ENCODE assay signal across 1 cellular context in the genomic region with DNA sequence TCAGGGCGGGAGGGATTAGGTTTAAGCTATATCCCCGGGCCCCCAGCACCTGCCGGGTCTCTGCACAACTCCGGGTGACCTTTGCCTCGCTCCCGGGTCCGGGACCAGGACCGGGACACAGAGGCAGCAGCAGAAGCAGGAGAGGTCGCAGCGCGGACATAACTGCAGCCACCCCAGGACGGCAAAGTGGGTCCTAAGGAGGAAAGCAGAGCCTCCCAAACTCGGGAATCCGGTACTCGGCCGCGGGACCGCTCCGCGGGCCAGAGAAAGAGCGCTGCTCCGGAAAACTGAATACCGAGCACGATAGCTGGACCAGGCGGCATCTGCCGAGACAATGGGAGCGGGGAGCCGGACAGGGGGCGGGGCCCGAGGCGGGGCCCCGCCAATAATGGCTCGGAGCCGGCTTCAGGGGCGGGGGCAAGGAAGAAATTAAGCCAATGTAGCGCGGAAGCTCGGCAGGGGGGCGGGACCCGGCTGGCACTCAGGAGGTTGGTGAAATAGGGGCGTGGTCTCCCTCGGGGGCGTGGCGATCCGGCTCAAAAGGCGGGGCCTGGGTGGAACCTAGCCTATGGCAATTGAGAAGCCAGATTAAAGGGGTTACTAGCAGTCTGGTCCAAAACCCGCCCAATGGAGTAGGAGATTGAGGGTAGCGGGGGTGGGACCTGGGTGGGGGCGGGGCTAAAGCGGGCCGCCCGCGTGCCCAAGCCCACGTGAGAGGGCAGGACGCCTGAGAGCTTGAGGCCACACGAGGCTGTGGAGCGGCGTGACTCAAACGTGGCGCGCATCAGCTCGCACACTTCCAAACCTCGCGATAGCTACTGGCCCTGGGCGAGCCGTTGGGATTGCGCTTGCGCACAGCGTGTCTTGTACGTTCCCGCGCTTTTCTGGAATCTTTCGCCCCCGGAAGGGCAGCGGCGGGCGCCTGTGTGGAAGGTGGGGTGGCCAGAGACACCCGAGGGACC.
TF ChIP-seq lines count a peak whose summit lies in the region.

Gene GPC2, minus strand, starts transcription at position 342 of the 962 bp plus-strand sequence. Its CDS starts 182 bp downstream, at position 160.
Gene STAG3, plus strand, starts transcription at position 879 of the 962 bp plus-strand sequence. CDS start 2,639 bp downstream, outside the sequence.

TF ChIP-seq in WTC11, 78 proteins besides CTCF, POLR2A, EP300 and RAD21 (continued from another document and continues in another):
- 0 out of 2 replicates have a peak, but pooled peaks have one; percentile 75 for TF ChIP-seq HMGXB4 (CRISPR knock-in tag; IDR thresholded peaks at IDR 0.05)
- TF ChIP-seq FOXP4 (CRISPR knock-in tag; IDR thresholded peaks at IDR 0.05): peak; percentile 99
- TF ChIP-seq, protein P1, sequence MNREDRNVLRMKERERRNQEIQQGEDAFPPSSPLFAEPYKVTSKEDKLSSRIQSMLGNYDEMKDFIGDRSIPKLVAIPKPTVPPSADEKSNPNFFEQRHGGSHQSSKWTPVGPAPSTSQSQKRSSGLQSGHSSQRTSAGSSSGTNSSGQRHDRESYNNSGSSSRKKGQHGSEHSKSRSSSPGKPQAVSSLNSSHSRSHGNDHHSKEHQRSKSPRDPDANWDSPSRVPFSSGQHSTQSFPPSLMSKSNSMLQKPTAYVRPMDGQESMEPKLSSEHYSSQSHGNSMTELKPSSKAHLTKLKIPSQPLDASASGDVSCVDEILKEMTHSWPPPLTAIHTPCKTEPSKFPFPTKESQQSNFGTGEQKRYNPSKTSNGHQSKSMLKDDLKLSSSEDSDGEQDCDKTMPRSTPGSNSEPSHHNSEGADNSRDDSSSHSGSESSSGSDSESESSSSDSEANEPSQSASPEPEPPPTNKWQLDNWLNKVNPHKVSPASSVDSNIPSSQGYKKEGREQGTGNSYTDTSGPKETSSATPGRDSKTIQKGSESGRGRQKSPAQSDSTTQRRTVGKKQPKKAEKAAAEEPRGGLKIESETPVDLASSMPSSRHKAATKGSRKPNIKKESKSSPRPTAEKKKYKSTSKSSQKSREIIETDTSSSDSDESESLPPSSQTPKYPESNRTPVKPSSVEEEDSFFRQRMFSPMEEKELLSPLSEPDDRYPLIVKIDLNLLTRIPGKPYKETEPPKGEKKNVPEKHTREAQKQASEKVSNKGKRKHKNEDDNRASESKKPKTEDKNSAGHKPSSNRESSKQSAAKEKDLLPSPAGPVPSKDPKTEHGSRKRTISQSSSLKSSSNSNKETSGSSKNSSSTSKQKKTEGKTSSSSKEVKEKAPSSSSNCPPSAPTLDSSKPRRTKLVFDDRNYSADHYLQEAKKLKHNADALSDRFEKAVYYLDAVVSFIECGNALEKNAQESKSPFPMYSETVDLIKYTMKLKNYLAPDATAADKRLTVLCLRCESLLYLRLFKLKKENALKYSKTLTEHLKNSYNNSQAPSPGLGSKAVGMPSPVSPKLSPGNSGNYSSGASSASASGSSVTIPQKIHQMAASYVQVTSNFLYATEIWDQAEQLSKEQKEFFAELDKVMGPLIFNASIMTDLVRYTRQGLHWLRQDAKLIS (CRISPR knock-in tag; IDR thresholded peaks at IDR 0.05; ENCODE audit: borderline replicate concordance): peak; percentile 81; the same call in 1 of the 2 replicates
- TF ChIP-seq OVOL2 (CRISPR knock-in tag; IDR thresholded peaks at IDR 0.05; ENCODE audit: borderline replicate concordance): no peak
- peak; percentile 95 for TF ChIP-seq ZBTB43 (CRISPR knock-in tag; IDR thresholded peaks at IDR 0.05)
- TF ChIP-seq TCF7 (CRISPR knock-in tag; IDR thresholded peaks at IDR 0.05; ENCODE audit: low read depth): peak; percentile 96; the same call in 1 of the 2 replicates
- TF ChIP-seq, protein P2, sequence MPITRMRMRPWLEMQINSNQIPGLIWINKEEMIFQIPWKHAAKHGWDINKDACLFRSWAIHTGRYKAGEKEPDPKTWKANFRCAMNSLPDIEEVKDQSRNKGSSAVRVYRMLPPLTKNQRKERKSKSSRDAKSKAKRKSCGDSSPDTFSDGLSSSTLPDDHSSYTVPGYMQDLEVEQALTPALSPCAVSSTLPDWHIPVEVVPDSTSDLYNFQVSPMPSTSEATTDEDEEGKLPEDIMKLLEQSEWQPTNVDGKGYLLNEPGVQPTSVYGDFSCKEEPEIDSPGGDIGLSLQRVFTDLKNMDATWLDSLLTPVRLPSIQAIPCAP (CRISPR knock-in tag; IDR thresholded peaks at IDR 0.05): peak; percentile 97
- TF ChIP-seq ZMAT4 (CRISPR knock-in tag; IDR thresholded peaks at IDR 0.05): no peak
- 0 out of 2 replicates have a peak, but pooled peaks have one; percentile 83 for TF ChIP-seq IRF2 (CRISPR knock-in tag; IDR thresholded peaks at IDR 0.05; ENCODE audit: borderline replicate concordance, low read depth)
- no peak for TF ChIP-seq MXD4 (CRISPR knock-in tag; IDR thresholded peaks at IDR 0.05; ENCODE audit: borderline replicate concordance)
- TF ChIP-seq NFATC4 (CRISPR knock-in tag; IDR thresholded peaks at IDR 0.05): no peak
- TF ChIP-seq, protein P3, sequence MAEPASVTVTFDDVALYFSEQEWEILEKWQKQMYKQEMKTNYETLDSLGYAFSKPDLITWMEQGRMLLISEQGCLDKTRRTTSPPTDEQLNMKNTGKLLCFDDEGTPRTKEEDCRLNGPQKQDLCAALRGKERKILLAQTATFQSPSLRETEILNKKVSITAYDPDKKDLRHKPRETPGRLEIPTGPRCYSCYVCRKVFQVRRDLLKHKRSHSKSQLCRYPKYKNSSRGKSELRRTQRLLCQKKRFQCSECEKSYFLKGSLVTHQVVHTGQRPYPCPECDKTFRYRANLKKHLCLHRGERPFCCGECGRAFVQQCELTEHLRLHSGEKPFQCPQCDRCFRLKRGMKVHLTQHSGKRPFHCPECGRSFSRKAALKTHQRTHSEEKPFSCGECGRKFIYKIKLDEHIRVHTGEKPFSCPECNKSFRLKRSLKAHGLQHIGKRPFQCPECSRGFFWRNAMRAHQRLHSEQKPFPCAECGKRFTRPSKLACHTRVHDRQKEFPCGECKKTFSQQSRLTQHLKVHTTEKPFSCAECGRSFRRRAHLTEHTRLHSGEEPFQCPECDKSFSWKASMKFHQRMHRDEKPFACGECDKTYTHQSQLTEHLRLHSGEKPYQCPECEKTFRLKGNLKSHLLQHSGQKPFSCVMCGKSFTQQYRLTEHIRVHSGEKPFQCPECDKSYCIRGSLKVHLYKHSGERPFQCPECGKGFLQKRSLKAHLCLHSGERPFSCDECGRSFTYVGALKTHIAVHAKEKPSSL (CRISPR knock-in tag; conservative IDR thresholded peaks at IDR 0.05): no peak
- TF ChIP-seq NR3C1 (CRISPR knock-in tag; conservative IDR thresholded peaks at IDR 0.05; ENCODE audit: low read depth): no peak
- TF ChIP-seq, protein P4, sequence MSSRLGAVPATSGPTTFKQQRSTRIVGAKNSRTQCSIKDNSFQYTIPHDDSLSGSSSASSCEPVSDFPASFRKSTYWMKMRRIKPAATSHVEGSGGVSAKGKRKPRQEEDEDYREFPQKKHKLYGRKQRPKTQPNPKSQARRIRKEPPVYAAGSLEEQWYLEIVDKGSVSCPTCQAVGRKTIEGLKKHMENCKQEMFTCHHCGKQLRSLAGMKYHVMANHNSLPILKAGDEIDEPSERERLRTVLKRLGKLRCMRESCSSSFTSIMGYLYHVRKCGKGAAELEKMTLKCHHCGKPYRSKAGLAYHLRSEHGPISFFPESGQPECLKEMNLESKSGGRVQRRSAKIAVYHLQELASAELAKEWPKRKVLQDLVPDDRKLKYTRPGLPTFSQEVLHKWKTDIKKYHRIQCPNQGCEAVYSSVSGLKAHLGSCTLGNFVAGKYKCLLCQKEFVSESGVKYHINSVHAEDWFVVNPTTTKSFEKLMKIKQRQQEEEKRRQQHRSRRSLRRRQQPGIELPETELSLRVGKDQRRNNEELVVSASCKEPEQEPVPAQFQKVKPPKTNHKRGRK (CRISPR knock-in tag; IDR thresholded peaks at IDR 0.05; ENCODE audit: borderline replicate concordance): 0 out of 2 replicates have a peak, but pooled peaks have one; percentile 26
- peak; percentile 96 for TF ChIP-seq FOXK1 (CRISPR knock-in tag; IDR thresholded peaks at IDR 0.05)
- TF ChIP-seq ZNF281 (CRISPR knock-in tag; IDR thresholded peaks at IDR 0.05): peak; percentile 99
- TF ChIP-seq, protein P5, sequence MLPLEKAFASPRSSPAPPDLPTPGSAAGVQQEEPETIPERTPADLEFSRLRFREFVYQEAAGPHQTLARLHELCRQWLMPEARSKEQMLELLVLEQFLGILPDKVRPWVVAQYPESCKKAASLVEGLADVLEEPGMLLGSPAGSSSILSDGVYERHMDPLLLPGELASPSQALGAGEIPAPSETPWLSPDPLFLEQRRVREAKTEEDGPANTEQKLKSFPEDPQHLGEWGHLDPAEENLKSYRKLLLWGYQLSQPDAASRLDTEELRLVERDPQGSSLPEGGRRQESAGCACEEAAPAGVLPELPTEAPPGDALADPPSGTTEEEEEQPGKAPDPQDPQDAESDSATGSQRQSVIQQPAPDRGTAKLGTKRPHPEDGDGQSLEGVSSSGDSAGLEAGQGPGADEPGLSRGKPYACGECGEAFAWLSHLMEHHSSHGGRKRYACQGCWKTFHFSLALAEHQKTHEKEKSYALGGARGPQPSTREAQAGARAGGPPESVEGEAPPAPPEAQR (CRISPR knock-in tag; IDR thresholded peaks at IDR 0.05): no peak
- peak; percentile 97 for TF ChIP-seq ESRRA (CRISPR knock-in tag; IDR thresholded peaks at IDR 0.05; ENCODE audit: borderline replicate concordance)
- TF ChIP-seq ZNF423 (CRISPR knock-in tag; IDR thresholded peaks at IDR 0.05): no peak
- no peak for TF ChIP-seq GTF2I (CRISPR knock-in tag; conservative IDR thresholded peaks at IDR 0.05)
- peak; percentile 96 for TF ChIP-seq TEAD1 (CRISPR knock-in tag; IDR thresholded peaks at IDR 0.05)
- no peak for TF ChIP-seq ZNF416 (CRISPR knock-in tag; IDR thresholded peaks at IDR 0.05)
- TF ChIP-seq JUN (CRISPR knock-in tag; IDR thresholded peaks at IDR 0.05): peak; percentile 89
- TF ChIP-seq ZNF671 (CRISPR knock-in tag; IDR thresholded peaks at IDR 0.05): no peak
- TF ChIP-seq, protein P6, sequence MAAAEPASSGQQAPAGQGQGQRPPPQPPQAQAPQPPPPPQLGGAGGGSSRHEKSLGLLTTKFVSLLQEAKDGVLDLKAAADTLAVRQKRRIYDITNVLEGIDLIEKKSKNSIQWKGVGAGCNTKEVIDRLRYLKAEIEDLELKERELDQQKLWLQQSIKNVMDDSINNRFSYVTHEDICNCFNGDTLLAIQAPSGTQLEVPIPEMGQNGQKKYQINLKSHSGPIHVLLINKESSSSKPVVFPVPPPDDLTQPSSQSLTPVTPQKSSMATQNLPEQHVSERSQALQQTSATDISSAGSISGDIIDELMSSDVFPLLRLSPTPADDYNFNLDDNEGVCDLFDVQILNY (CRISPR knock-in tag; IDR thresholded peaks at IDR 0.05): peak; percentile 92
- TF ChIP-seq CDX4 (CRISPR knock-in tag; IDR thresholded peaks at IDR 0.05; ENCODE audit: borderline replicate concordance): no peak
- peak; percentile 80 for TF ChIP-seq SP1 (CRISPR knock-in tag; conservative IDR thresholded peaks at IDR 0.05)
